Comparison of ENCODE assay signal across 17 cellular contexts in the genomic region with DNA sequence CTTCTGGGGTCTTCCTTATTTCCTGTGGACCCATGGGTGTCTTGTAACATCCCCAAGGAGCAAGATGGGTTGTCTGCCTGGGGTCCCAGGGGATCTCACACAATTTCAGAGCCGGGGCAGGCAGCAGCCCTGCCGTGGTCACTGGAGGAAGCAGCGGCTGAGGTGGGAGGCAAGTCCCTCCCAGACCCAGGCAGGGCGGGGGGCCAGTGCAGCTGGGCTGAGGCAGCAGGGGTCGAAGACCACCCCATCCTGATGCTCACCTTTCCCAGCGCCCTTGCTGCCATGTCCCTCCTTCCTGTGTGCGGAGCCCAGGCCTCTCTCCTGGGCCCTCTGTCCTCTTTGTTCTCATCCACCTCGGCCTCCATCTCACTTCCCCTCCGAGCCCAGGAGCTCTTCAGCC.
"Had no signal": no experiment of that assay in that cellular context is flagged by ENCODE, and none has a peak within 500 bp of the region (broad histone marks: within the 10 kb centered on the region; RNA-seq: fewer than 3 reads in every experiment).

No MANE protein-coding gene starts in this region.

- H3K4me3 ChIP-seq: coronary artery, dorsolateral prefrontal cortex, esophagus muscularis mucosa, gastroesophageal sphincter, heart right ventricle, left lung, lower lobe of right lung, mucosa of descending colon had no signal

- H3K4me3 Mint-ChIP-seq: mesothelial cell of epicardium had no signal

- H3K27ac Mint-ChIP-seq: mesothelial cell of epicardium had no signal

- H3K27ac ChIP-seq: coronary artery, dorsolateral prefrontal cortex, esophagus muscularis mucosa, foreskin keratinocyte, gastroesophageal sphincter, heart right ventricle, left lung, lower lobe of right lung had no signal

- ATAC-seq: foreskin keratinocyte, gastroesophageal sphincter, heart right ventricle, left cardiac atrium, left lung, left ventricle myocardium superior, lower lobe of right lung, mucosa of descending colon had no signal

- H3K27me3 ChIP-seq: dorsolateral prefrontal cortex, esophagus muscularis mucosa, foreskin keratinocyte, gastroesophageal sphincter, heart right ventricle, left lung had no signal

- H3K36me3 ChIP-seq: esophagus muscularis mucosa, gastroesophageal sphincter, heart right ventricle, left lung, lower lobe of right lung had no signal

- H3K9me3 Mint-ChIP-seq: mesothelial cell of epicardium had no signal

- H3K4me1 ChIP-seq: esophagus muscularis mucosa, foreskin keratinocyte, gastroesophageal sphincter, heart right ventricle, left lung, lower lobe of right lung had no signal

- H3K9me3 ChIP-seq: lower lobe of right lung, mucosa of descending colon had no signal

- H3K36me3 Mint-ChIP-seq: mesothelial cell of epicardium had no signal

- H3K4me1 Mint-ChIP-seq: mesothelial cell of epicardium had no signal

- DNase-seq: dermis blood vessel endothelial cell; dorsolateral prefrontal cortex; effector CD4-positive, alpha-beta T cell; effector memory CD4-positive, alpha-beta T cell; foreskin keratinocyte; head of caudate nucleus; heart right ventricle; left cardiac atrium; left ventricle myocardium superior; lower lobe of right lung; mesenchymal stem cell; mucosa of descending colon had no signal
